In the genomic region with DNA sequence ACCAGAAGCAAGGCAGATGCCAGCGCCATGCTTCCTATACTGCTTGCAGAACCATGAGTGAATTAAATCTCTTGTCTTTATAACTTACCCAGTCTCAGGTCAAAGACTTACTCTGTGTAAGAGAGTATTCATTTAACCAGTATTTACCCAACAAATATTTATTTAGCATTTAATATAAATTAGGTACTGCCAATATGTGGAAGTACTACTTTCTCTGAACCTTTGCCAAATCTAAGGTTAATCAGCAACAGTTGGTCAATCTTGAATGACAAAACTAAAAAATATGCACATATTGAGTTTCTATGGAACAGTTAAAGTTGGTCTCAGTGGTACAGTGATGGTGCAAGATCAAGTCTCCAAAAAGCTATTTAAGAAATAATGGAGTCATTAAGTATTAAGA, we compare ENCODE assay signal across 26 cellular contexts.
"Had no signal": no experiment of that assay in that cellular context is flagged by ENCODE, and none has a peak within 500 bp of the region (broad histone marks: within the 10 kb centered on the region; RNA-seq: fewer than 3 reads in every experiment).

No MANE protein-coding gene starts in this region.

- H3K79me2 ChIP-seq: hepatocyte had no signal

- H3K27me3 Mint-ChIP-seq: dendritic cell treated with granulocyte-macrophage colony-stimulating factor and Interleukin-4, amounts not matched to agents 40 ng/mL and 50 ng/mL, for 4 days; effector memory CD8-positive, alpha-beta T cell had no signal

- H3K4me1 ChIP-seq: colonic mucosa, esophagus muscularis mucosa, foreskin keratinocyte, gastroesophageal sphincter, heart left ventricle, left lung, lower lobe of right lung had no signal

- H3K27ac Mint-ChIP-seq: dendritic cell treated with granulocyte-macrophage colony-stimulating factor and Interleukin-4, amounts not matched to agents 40 ng/mL and 50 ng/mL, for 4 days; effector memory CD8-positive, alpha-beta T cell; endodermal cell; immature natural killer cell; mesothelial cell of epicardium had no signal

- ATAC-seq: effector memory CD8-positive, alpha-beta T cell; foreskin keratinocyte; gastroesophageal sphincter; heart left ventricle; left colon; left lung; left ventricle myocardium superior; lower lobe of right lung; mucosa of descending colon had no signal

- H3K4me1 Mint-ChIP-seq: endodermal cell, immature natural killer cell, mesothelial cell of epicardium had no signal

- H3K4me3 Mint-ChIP-seq: dendritic cell treated with granulocyte-macrophage colony-stimulating factor and Interleukin-4, amounts not matched to agents 40 ng/mL and 50 ng/mL, for 4 days; effector memory CD8-positive, alpha-beta T cell; endodermal cell; immature natural killer cell; mesothelial cell of epicardium had no signal

- H3K36me3 ChIP-seq: colonic mucosa, esophagus muscularis mucosa, gastroesophageal sphincter, heart left ventricle, left lung, lower lobe of right lung had no signal

- H3K36me3 Mint-ChIP-seq: immature natural killer cell, mesothelial cell of epicardium had no signal

- H3K4me3 ChIP-seq: colonic mucosa, esophagus muscularis mucosa, gastroesophageal sphincter, heart left ventricle, hepatocyte, left lung, lower lobe of right lung, mucosa of descending colon had no signal

- H3K27me3 ChIP-seq: colonic mucosa, esophagus muscularis mucosa, foreskin keratinocyte, gastroesophageal sphincter, heart left ventricle, hepatocyte, left lung had no signal

- H3K4me2 ChIP-seq: hepatocyte had no signal

- FAIRE-seq: endometrium had no signal

- H2AFZ ChIP-seq: hepatocyte had no signal

- DNase-seq: colonic mucosa; cortex of kidney; effector CD8-positive, alpha-beta T cell; effector memory CD8-positive, alpha-beta T cell; endodermal cell; erythroblast; foreskin keratinocyte; heart left ventricle; hypothalamus; immature natural killer cell; islet precursor cell; kidney; kidney glomerular epithelial cell; left colon; left lung; left ventricle myocardium superior; lower lobe of right lung; mesenchymal stem cell; mucosa of descending colon had no signal

- H3K9me3 ChIP-seq: colonic mucosa, gastroesophageal sphincter, heart left ventricle, lower lobe of right lung, mucosa of descending colon had no signal

- H3K27ac ChIP-seq: colonic mucosa, epithelial cell of prostate, esophagus muscularis mucosa, foreskin keratinocyte, gastroesophageal sphincter, heart left ventricle, hepatocyte, left lung, lower lobe of right lung had no signal
